In the genomic region with DNA sequence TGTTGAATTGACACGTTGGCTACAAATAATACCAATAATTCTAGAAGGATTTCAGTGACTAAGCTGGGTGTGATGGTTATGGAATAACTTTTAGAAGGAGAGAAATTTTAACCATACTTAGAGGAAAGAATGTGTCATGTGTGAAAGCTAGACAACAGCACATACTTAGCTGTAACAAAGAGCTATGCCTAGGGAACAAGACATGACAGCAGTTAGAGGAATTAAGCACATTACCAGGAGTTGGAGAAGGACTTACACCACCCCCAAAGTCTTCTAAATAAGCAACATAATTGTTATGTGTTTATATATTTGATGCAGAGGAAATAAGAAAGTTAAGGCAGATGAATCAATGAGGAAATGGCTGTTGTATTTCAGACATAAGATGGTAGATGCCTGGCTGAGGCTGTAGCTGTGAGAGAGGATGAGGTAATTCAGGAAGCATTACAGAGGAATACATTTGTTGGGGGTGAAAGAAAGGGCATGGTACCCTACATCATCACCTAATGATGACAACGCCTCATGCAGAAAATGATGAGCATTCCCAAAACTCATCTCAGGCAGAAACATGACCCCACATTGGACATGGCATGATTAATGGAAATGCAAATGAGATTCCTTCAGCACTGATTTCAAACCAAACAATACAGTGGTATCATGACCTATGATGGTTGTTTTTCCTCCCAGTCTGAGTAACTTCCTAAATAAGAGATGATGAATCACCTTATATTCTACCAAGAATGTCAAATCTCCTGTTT, we compare ENCODE assay signal across 20 cellular contexts.
DNase-seq lines count a peak whose midpoint lies in the region; ATAC-seq, FAIRE-seq and TF ChIP-seq lines count a peak whose summit lies in the region.
"Had no signal": no experiment of that assay in that cellular context is flagged by ENCODE, and none has a peak within 500 bp of the region (broad histone marks: within the 10 kb centered on the region; RNA-seq: fewer than 3 reads in every experiment).

No MANE protein-coding gene starts in this region.

- H3K9me3 ChIP-seq in SK-N-SH = no peaks in the 10 kb centered on the region
- H3K9me3 ChIP-seq: BE2C had no signal

- 45% methylated on average over 2 of the region's 2 CpGs for WGBS in SK-N-SH (ENCODE audit: low lambda C conversion rate)

- POLR2A ChIA-PET in SK-N-SH (lab: Yijun Ruan, JAX) = no interaction called here

- peak overlapping the region; percentile 61 for H2AFZ ChIP-seq in SK-N-SH (ENCODE audit: low read depth)

- no peaks in the 10 kb centered on the region for H3K9me2 ChIP-seq in SK-N-SH

- peak overlapping the region; percentile 17; the same call in 1 of the 2 replicates for H3K9ac ChIP-seq in SK-N-SH

- no peak overlapping the region for H3K4me3 ChIP-seq in SK-N-SH (ENCODE audit: low read depth in 2 of 2, low read length in 1 of 2)
- no peak overlapping the region for H3K4me3 ChIP-seq in epithelial cell of esophagus (ENCODE audit: low read length)
- H3K4me3 ChIP-seq: ovary had no signal

- H3K4me1 ChIP-seq in SK-N-SH (ENCODE audit: control insufficient read depth in 1 of 2, insufficient read depth in 2 of 2, low read depth in 1 of 2, low read length in 1 of 2) = peaks cover 0 to 6% of the 10 kb centered on the region in 2 experiments; a peak in 1 of 4 replicates
- H3K4me1 ChIP-seq: BE2C had no signal

- peak overlapping the region; percentile 54 for H3K4me2 ChIP-seq in SK-N-SH

- no peak for TF ChIP-seq RAD21 in SK-N-SH (IDR thresholded peaks at IDR 0.05; ENCODE audit: low read length)

- H4K20me1 ChIP-seq in SK-N-SH (ENCODE audit: insufficient read depth) = no peaks in the 10 kb centered on the region

- ATAC-seq in HG03159 (IDR thresholded peaks at IDR 0.05; ENCODE audit: unreplicated experiment) = no peak
- ATAC-seq: T-helper 17 cell had no signal

- peak; percentile 53 for FAIRE-seq in H54 (lab: Jason Lieb, UNC)

- DNase-seq in H54 (ENCODE audit: insufficient read length, low spot score) (no peak), SK-N-SH (no peak), epithelial cell of esophagus (ENCODE audit: low read depth) (peak; percentile 66), non-pigmented ciliary epithelial cell (ENCODE audit: low read depth) (peak; percentile 78), hippocampal formation (lab: John Stamatoyannopoulos, UW) (no peak), HK-2 (ENCODE audit: unreplicated experiment) (no peak)
- DNase-seq: activated CD4-positive, alpha-beta T cell treated with anti-CD3 and anti-CD28 coated beads for 1 hour; activated CD8-positive, alpha-beta memory T cell treated with anti-CD3 and anti-CD28 coated beads, Interleukin-2, amount 50 U/mL, for 48 hours; activated naive CD8-positive, alpha-beta T cell treated with anti-CD3 and anti-CD28 coated beads for 36 hours; BE2C; DMS153; GOT3; KBM-7; NCI-H1436 treated with DMSO at 0.1 percent for 48 hours; NCI-H524 treated with DMSO at 0.1 percent for 48 hours; ovary; RPMI8226; substantia nigra; T-helper 17 cell had no signal

- no peaks in the 10 kb centered on the region for H3K36me3 ChIP-seq in SK-N-SH (replicated peaks in 1 of 2; ENCODE audit: control insufficient read depth in 1 of 2, insufficient read depth in 2 of 2, low read length in 1 of 2)
- H3K36me3 ChIP-seq: BE2C, ovary had no signal

- peaks cover 12% of the 10 kb centered on the region for H3F3A ChIP-seq in SK-N-SH (replicated peaks; ENCODE audit: insufficient read depth)

- no peaks in the 10 kb centered on the region for H3K79me2 ChIP-seq in SK-N-SH (ENCODE audit: insufficient read depth)

- peak in 1 of 2 experiments; percentile 28; a peak in 1 of 4 replicates for TF ChIP-seq EP300 in SK-N-SH (IDR thresholded peaks at IDR 0.05; ENCODE audit: borderline replicate concordance in 1 of 2, low read depth in 1 of 2, low read length in 1 of 2)

- peak overlapping the region; percentile 14 to 84; a peak in 2 of 4 replicates for H3K27ac ChIP-seq in SK-N-SH (ENCODE audit: low read depth in 2 of 2, low read length in 1 of 2)
- H3K27ac ChIP-seq: ovary had no signal

- no peak for TF ChIP-seq POLR2A in H54 (IDR thresholded peaks at IDR 0.05; ENCODE audit: low read depth, low read length)

- no peak for TF ChIP-seq CTCF in SK-N-SH (IDR thresholded peaks at IDR 0.05)
- TF ChIP-seq CTCF in epithelial cell of esophagus (IDR thresholded peaks at IDR 0.05; ENCODE audit: insufficient read depth, low read depth, low read length, missing control alignments) = no peak

- CTCF ChIA-PET in SK-N-SH (lab: Yijun Ruan, JAX) = interaction anchor here (1.1 to 1.4 kb wide), 2 partner anchors 9 to 80 kb away, joined by 4 to 6 read pairs; no protein-coding TSS in a partner anchor

- H3K27me3 ChIP-seq in SK-N-SH (ENCODE audit: insufficient read depth) = no peaks in the 10 kb centered on the region
- H3K27me3 ChIP-seq: BE2C, ovary had no signal

TF ChIP-seq in SK-N-SH, 30 proteins besides CTCF, POLR2A, EP300 and RAD21:
- TF ChIP-seq FOXM1 (IDR thresholded peaks at IDR 0.05; ENCODE audit: low read depth) = 0 out of 2 replicates have a peak, but pooled peaks have one; percentile 37
- peak; percentile 53 for TF ChIP-seq TCF12 (IDR thresholded peaks at IDR 0.05)
- peak; percentile 32; the same call in 1 of the 2 replicates for TF ChIP-seq POLR2AphosphoS5 (IDR thresholded peaks at IDR 0.05; ENCODE audit: low read depth, low read length)
- TF ChIP-seq, protein P1, sequence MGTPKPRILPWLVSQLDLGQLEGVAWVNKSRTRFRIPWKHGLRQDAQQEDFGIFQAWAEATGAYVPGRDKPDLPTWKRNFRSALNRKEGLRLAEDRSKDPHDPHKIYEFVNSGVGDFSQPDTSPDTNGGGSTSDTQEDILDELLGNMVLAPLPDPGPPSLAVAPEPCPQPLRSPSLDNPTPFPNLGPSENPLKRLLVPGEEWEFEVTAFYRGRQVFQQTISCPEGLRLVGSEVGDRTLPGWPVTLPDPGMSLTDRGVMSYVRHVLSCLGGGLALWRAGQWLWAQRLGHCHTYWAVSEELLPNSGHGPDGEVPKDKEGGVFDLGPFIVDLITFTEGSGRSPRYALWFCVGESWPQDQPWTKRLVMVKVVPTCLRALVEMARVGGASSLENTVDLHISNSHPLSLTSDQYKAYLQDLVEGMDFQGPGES (IDR thresholded peaks at IDR 0.05; ENCODE audit: low read depth, low read length) = no peak
- no peak for TF ChIP-seq FOXJ3 (CRISPR knock-in tag; IDR thresholded peaks at IDR 0.05)
- TF ChIP-seq JUND (IDR thresholded peaks at IDR 0.05) = peak; percentile 66
- TF ChIP-seq, protein P2, sequence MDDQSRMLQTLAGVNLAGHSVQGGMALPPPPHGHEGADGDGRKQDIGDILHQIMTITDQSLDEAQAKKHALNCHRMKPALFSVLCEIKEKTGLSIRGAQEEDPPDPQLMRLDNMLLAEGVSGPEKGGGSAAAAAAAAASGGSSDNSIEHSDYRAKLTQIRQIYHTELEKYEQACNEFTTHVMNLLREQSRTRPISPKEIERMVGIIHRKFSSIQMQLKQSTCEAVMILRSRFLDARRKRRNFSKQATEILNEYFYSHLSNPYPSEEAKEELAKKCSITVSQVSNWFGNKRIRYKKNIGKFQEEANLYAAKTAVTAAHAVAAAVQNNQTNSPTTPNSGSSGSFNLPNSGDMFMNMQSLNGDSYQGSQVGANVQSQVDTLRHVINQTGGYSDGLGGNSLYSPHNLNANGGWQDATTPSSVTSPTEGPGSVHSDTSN (IDR thresholded peaks at IDR 0.05) = peak; percentile 87
- peak; percentile 94 for TF ChIP-seq RXRA (IDR thresholded peaks at IDR 0.05; ENCODE audit: borderline replicate concordance, low read depth)
- TF ChIP-seq RFX5 (IDR thresholded peaks at IDR 0.05; ENCODE audit: low read length) = no peak
- no peak for TF ChIP-seq NRF1 (IDR thresholded peaks at IDR 0.05; ENCODE audit: low read depth, low read length)
- peak; percentile 59; the same call in 1 of the 2 replicates for TF ChIP-seq FOSL2 (IDR thresholded peaks at IDR 0.05; ENCODE audit: borderline replicate concordance, low read depth)
- peak; percentile 56 for TF ChIP-seq TEAD4 (IDR thresholded peaks at IDR 0.05; ENCODE audit: borderline replicate concordance, insufficient read depth)
- peak; percentile 79; the same call in 1 of the 2 replicates for TF ChIP-seq YY1 (IDR thresholded peaks at IDR 0.05; ENCODE audit: low read depth)

Comparison
In these comparisons a context has a peak if more than half of its experiments do, and no peak if none do; other contexts are left out.
1. DNase-seq: peak in epithelial cell of esophagus (single experiment) and non-pigmented ciliary epithelial cell (single experiment); none in H54 (single experiment), SK-N-SH (single experiment), hippocampal formation (0 of 2) and HK-2 (single experiment).